Comparison of ENCODE assay signal across 1 cellular context in genomic region chr7:77651544-77652162, GRCh38.
A peak's percentile ranks its signal among the peaks of the same experiment; 100 is the strongest.
TF ChIP-seq lines count a peak whose summit lies in the region.

No MANE protein-coding gene starts in this region.

TF ChIP-seq in K562, 482 proteins besides CTCF, POLR2A, EP300 and RAD21 (continued from another document):
- TF ChIP-seq PBX2 (CRISPR knock-in tag; IDR thresholded peaks at IDR 0.05; ENCODE audit: low read depth) (no peak), PBX2 (tag; conservative IDR thresholded peaks at IDR 0.05; ENCODE audit: low read depth) (peak; percentile 76), XRCC4 (IDR thresholded peaks at IDR 0.05; ENCODE audit: extremely low read depth, insufficient read depth, insufficient read length) (no peak), HDAC2 (IDR thresholded peaks at IDR 0.05) (no peak)
